14 cellular contexts compared by ENCODE assay signal in the genomic region with DNA sequence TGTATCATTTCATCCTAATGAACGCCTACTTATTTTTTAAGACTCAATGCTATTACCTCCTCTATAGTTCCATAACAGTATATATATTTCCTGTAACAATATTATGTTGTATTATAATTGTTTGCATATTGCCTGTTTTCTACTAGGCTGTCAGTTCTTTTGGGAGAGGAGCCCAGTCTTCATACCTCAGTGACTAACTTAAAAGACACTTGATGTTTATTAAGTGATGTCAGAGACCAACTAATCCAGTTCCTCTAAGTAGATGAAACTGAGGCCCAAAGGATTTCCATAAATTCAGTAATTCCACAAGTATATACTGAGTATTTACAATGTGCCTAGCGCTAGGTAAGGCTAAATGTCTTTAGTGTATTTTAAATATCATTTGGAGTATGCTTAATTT.
A peak's percentile ranks its signal among the peaks of the same experiment; 100 is the strongest.
DNase-seq lines count a peak whose midpoint lies in the region; TF ChIP-seq lines count a peak whose summit lies in the region.
"Had no signal": no experiment of that assay in that cellular context is flagged by ENCODE, and none has a peak within 500 bp of the region (broad histone marks: within the 10 kb centered on the region; RNA-seq: fewer than 3 reads in every experiment).

No MANE protein-coding gene starts in this region.

- peak overlapping the region; percentile 10; the same call in 1 of the 2 replicates for H3K27ac ChIP-seq in VCaP
- H3K27ac ChIP-seq: left ventricle myocardium inferior, thoracic aorta had no signal

- TF ChIP-seq CTCF in VCaP (conservative IDR thresholded peaks at IDR 0.05) (no peak), fibroblast of pulmonary artery (IDR thresholded peaks at IDR 0.05; ENCODE audit: low read length, missing control alignments) (no peak)

- no peak overlapping the region for H3K4me3 ChIP-seq in fibroblast of pulmonary artery (replicated peaks; ENCODE audit: low read depth, low read length)
- H3K4me3 ChIP-seq: left ventricle myocardium inferior, thoracic aorta had no signal

- DNase-seq in AG08396 (ENCODE audit: low spot score) = peak; percentile 27
- peak; percentile 66 for DNase-seq in ELR (ENCODE audit: low read depth)
- peak; percentile 50 for DNase-seq in fibroblast of pulmonary artery (ENCODE audit: low read depth)
- no peak for DNase-seq in stimulated activated CD4-positive, alpha-beta T cell treated with anti-CD3 and anti-CD28 coated beads, Interleukin-4, amount 100 ng/mL, for 24 hours
- no peak for DNase-seq in NCI-H2081 treated with DMSO at 0.1 percent for 48 hours (lab: John Stamatoyannopoulos, UW)
- DNase-seq in NCI-H2081 (lab: John Stamatoyannopoulos, UW) = no peak
- no peak for DNase-seq in cortex of kidney (lab: John Stamatoyannopoulos, UW)
- DNase-seq: activated effector memory CD4-positive, alpha-beta T cell treated with anti-CD3 and anti-CD28 coated beads, Interleukin-2, amount 50 U/mL, for 16 hours; AML-193; left ventricle myocardium inferior; NCI-H1694; Right ventricle myocardium superior had no signal

Comparison
In these comparisons a context has a peak if more than half of its experiments do, and no peak if none do; other contexts are left out.
1. DNase-seq: peak in AG08396 (single experiment), ELR (single experiment) and fibroblast of pulmonary artery (single experiment); none in stimulated activated CD4-positive, alpha-beta T cell treated with anti-CD3 and anti-CD28 coated beads, Interleukin-4, amount 100 ng/mL, for 24 hours (single experiment), NCI-H2081 treated with DMSO at 0.1 percent for 48 hours (single experiment), NCI-H2081 (0 of 2) and cortex of kidney (single experiment).